1 cellular context compared by ENCODE assay signal in the genomic region with DNA sequence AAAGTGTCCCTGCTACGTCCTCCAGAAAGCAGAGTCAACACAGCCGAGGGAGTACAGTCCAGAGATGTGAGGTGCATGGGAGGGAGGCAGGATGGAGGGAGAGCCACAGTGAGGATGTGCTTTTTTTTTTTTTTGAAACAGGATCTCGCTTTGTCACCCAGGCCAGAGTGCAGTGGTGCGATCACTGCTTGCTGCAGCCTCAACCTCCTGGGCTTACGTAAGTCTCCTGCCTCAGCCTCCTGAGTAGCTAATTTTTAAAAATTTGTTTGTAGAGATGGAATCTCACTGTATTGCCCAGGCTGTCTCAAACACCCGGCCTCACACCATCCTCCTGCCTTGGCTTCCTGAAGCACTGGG.
A peak's percentile ranks its signal among the peaks of the same experiment; 100 is the strongest.
TF ChIP-seq lines count a peak whose summit lies in the region.

No MANE protein-coding gene starts in this region.

TF ChIP-seq in HepG2, 621 proteins besides CTCF, POLR2A, EP300 and RAD21 (continued from another document):
- TF ChIP-seq, protein P1, sequence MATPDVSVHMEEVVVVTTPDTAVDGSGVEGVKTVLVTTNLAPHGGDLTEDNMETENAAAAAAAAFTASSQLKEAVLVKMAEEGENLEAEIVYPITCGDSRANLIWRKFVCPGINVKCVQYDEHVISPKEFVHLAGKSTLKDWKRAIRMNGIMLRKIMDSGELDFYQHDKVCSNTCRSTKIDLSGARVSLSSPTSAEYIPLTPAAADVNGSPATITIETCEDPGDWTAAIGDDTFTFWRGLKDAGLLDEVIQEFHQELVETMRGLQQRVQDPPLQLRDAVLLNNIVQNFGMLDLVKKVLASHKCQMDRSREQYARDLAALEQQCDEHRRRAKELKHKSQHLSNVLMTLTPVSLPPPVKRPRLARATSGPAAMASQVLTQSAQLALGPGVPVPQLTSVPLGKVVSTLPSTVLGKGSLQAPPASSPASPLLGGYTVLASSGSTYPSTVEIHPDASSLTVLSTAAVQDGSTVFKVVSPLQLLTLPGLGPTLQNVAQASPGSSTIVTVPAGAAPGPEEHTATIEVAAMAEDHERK (CRISPR knock-in tag; IDR thresholded peaks at IDR 0.05; ENCODE audit: low read depth): no peak
- no peak for TF ChIP-seq ZNF441 (CRISPR knock-in tag; IDR thresholded peaks at IDR 0.05; ENCODE audit: borderline replicate concordance)
- peak; percentile 32; the same call in 1 of the 2 replicates for TF ChIP-seq FOXA3 (CRISPR knock-in tag; IDR thresholded peaks at IDR 0.05)
- TF ChIP-seq REXO4 (CRISPR knock-in tag; IDR thresholded peaks at IDR 0.05; ENCODE audit: borderline replicate concordance): no peak
- TF ChIP-seq RCOR2 (CRISPR knock-in tag; IDR thresholded peaks at IDR 0.05): peak; percentile 39; the same call in 1 of the 2 replicates
- TF ChIP-seq, protein P2, sequence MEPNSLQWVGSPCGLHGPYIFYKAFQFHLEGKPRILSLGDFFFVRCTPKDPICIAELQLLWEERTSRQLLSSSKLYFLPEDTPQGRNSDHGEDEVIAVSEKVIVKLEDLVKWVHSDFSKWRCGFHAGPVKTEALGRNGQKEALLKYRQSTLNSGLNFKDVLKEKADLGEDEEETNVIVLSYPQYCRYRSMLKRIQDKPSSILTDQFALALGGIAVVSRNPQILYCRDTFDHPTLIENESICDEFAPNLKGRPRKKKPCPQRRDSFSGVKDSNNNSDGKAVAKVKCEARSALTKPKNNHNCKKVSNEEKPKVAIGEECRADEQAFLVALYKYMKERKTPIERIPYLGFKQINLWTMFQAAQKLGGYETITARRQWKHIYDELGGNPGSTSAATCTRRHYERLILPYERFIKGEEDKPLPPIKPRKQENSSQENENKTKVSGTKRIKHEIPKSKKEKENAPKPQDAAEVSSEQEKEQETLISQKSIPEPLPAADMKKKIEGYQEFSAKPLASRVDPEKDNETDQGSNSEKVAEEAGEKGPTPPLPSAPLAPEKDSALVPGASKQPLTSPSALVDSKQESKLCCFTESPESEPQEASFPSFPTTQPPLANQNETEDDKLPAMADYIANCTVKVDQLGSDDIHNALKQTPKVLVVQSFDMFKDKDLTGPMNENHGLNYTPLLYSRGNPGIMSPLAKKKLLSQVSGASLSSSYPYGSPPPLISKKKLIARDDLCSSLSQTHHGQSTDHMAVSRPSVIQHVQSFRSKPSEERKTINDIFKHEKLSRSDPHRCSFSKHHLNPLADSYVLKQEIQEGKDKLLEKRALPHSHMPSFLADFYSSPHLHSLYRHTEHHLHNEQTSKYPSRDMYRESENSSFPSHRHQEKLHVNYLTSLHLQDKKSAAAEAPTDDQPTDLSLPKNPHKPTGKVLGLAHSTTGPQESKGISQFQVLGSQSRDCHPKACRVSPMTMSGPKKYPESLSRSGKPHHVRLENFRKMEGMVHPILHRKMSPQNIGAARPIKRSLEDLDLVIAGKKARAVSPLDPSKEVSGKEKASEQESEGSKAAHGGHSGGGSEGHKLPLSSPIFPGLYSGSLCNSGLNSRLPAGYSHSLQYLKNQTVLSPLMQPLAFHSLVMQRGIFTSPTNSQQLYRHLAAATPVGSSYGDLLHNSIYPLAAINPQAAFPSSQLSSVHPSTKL (CRISPR knock-in tag; IDR thresholded peaks at IDR 0.05): peak; percentile 25; the same call in 1 of the 2 replicates
- no peak for TF ChIP-seq ZSCAN30 (CRISPR knock-in tag; IDR thresholded peaks at IDR 0.05)
- TF ChIP-seq, protein P3, sequence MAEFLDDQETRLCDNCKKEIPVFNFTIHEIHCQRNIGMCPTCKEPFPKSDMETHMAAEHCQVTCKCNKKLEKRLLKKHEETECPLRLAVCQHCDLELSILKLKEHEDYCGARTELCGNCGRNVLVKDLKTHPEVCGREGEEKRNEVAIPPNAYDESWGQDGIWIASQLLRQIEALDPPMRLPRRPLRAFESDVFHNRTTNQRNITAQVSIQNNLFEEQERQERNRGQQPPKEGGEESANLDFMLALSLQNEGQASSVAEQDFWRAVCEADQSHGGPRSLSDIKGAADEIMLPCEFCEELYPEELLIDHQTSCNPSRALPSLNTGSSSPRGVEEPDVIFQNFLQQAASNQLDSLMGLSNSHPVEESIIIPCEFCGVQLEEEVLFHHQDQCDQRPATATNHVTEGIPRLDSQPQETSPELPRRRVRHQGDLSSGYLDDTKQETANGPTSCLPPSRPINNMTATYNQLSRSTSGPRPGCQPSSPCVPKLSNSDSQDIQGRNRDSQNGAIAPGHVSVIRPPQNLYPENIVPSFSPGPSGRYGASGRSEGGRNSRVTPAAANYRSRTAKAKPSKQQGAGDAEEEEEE (CRISPR knock-in tag; IDR thresholded peaks at IDR 0.05; ENCODE audit: borderline replicate concordance): no peak
- TF ChIP-seq ZMYM4 (CRISPR knock-in tag; IDR thresholded peaks at IDR 0.05): no peak
- no peak for TF ChIP-seq RARG (CRISPR knock-in tag; IDR thresholded peaks at IDR 0.05; ENCODE audit: low read depth)
- no peak for TF ChIP-seq ZSCAN21 (CRISPR knock-in tag; IDR thresholded peaks at IDR 0.05; ENCODE audit: borderline replicate concordance)
- TF ChIP-seq, protein P4, sequence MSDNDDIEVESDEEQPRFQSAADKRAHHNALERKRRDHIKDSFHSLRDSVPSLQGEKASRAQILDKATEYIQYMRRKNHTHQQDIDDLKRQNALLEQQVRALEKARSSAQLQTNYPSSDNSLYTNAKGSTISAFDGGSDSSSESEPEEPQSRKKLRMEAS (IDR thresholded peaks at IDR 0.05): peak; percentile 12; the same call in 1 of the 2 replicates
- TF ChIP-seq, protein P5, sequence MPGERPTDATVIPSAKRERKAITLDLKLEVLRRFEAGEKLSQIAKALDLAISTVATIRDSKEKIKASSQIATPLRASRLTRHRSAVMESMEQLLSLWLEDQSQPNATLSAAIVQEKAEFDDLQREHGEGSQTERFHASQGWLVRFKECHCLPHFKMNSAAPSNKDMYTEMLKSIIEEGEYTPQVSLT (CRISPR knock-in tag; IDR thresholded peaks at IDR 0.05; ENCODE audit: borderline replicate concordance, low read depth): no peak
- TF ChIP-seq BRD4 (CRISPR knock-in tag; IDR thresholded peaks at IDR 0.05): no peak
- TF ChIP-seq, protein P6, sequence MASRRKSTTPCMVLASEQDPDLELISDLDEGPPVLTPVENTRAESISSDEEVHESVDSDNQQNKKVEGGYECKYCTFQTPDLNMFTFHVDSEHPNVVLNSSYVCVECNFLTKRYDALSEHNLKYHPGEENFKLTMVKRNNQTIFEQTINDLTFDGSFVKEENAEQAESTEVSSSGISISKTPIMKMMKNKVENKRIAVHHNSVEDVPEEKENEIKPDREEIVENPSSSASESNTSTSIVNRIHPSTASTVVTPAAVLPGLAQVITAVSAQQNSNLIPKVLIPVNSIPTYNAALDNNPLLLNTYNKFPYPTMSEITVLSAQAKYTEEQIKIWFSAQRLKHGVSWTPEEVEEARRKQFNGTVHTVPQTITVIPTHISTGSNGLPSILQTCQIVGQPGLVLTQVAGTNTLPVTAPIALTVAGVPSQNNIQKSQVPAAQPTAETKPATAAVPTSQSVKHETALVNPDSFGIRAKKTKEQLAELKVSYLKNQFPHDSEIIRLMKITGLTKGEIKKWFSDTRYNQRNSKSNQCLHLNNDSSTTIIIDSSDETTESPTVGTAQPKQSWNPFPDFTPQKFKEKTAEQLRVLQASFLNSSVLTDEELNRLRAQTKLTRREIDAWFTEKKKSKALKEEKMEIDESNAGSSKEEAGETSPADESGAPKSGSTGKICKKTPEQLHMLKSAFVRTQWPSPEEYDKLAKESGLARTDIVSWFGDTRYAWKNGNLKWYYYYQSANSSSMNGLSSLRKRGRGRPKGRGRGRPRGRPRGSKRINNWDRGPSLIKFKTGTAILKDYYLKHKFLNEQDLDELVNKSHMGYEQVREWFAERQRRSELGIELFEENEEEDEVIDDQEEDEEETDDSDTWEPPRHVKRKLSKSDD (CRISPR knock-in tag; IDR thresholded peaks at IDR 0.05; ENCODE audit: low read depth): no peak
- TF ChIP-seq NFKBIZ (CRISPR knock-in tag; IDR thresholded peaks at IDR 0.05): no peak
- no peak for TF ChIP-seq ZNF792 (CRISPR knock-in tag; IDR thresholded peaks at IDR 0.05)
- no peak for TF ChIP-seq ZNF256 (CRISPR knock-in tag; conservative IDR thresholded peaks at IDR 0.05)
- no peak for TF ChIP-seq ATF1 (CRISPR knock-in tag; IDR thresholded peaks at IDR 0.05)
- no peak for TF ChIP-seq BHLHE40 (IDR thresholded peaks at IDR 0.05; ENCODE audit: low read length)
- no peak for TF ChIP-seq SOX6 (IDR thresholded peaks at IDR 0.05)
- peak; percentile 25; the same call in 1 of the 2 replicates for TF ChIP-seq SOX6 (CRISPR knock-in tag; IDR thresholded peaks at IDR 0.05)
- 0 out of 2 replicates have a peak, but pooled peaks have one; percentile 25 for TF ChIP-seq ZNF3 (CRISPR knock-in tag; IDR thresholded peaks at IDR 0.05)
- peak; percentile 57; the same call in 1 of the 2 replicates for TF ChIP-seq POGZ (CRISPR knock-in tag; IDR thresholded peaks at IDR 0.05)
- TF ChIP-seq ZFP36 (IDR thresholded peaks at IDR 0.05; ENCODE audit: borderline replicate concordance, low read depth, low read length, partially characterized antibody): no peak
- no peak for TF ChIP-seq XRCC5 (optimal IDR thresholded peaks at IDR 0.05; ENCODE audit: low read length)
- TF ChIP-seq ZSCAN22 (CRISPR knock-in tag; IDR thresholded peaks at IDR 0.05): no peak
- TF ChIP-seq, protein P7, sequence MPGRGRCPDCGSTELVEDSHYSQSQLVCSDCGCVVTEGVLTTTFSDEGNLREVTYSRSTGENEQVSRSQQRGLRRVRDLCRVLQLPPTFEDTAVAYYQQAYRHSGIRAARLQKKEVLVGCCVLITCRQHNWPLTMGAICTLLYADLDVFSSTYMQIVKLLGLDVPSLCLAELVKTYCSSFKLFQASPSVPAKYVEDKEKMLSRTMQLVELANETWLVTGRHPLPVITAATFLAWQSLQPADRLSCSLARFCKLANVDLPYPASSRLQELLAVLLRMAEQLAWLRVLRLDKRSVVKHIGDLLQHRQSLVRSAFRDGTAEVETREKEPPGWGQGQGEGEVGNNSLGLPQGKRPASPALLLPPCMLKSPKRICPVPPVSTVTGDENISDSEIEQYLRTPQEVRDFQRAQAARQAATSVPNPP (CRISPR knock-in tag; IDR thresholded peaks at IDR 0.05): no peak
- TF ChIP-seq SIN3A (IDR thresholded peaks at IDR 0.05; ENCODE audit: borderline replicate concordance, low read depth, low read length): no peak
- no peak for TF ChIP-seq SP5 (CRISPR knock-in tag; IDR thresholded peaks at IDR 0.05; ENCODE audit: borderline replicate concordance, low read depth)
- TF ChIP-seq, protein P8, sequence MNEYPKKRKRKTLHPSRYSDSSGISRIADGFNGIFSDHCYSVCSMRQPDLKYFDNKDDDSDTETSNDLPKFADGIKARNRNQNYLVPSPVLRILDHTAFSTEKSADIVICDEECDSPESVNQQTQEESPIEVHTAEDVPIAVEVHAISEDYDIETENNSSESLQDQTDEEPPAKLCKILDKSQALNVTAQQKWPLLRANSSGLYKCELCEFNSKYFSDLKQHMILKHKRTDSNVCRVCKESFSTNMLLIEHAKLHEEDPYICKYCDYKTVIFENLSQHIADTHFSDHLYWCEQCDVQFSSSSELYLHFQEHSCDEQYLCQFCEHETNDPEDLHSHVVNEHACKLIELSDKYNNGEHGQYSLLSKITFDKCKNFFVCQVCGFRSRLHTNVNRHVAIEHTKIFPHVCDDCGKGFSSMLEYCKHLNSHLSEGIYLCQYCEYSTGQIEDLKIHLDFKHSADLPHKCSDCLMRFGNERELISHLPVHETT (CRISPR knock-in tag; conservative IDR thresholded peaks at IDR 0.05): no peak
- TF ChIP-seq ATM (IDR thresholded peaks at IDR 0.05; ENCODE audit: borderline replicate concordance): no peak
- no peak for TF ChIP-seq RXRB (CRISPR knock-in tag; IDR thresholded peaks at IDR 0.05; ENCODE audit: borderline replicate concordance)
- no peak for TF ChIP-seq ZNF607 (CRISPR knock-in tag; IDR thresholded peaks at IDR 0.05; ENCODE audit: borderline replicate concordance)
- TF ChIP-seq RBM39 (IDR thresholded peaks at IDR 0.05; ENCODE audit: low read depth, low read length, poor library complexity, severe bottlenecking): no peak
